8 cellular contexts compared by ENCODE assay signal in the genomic region with DNA sequence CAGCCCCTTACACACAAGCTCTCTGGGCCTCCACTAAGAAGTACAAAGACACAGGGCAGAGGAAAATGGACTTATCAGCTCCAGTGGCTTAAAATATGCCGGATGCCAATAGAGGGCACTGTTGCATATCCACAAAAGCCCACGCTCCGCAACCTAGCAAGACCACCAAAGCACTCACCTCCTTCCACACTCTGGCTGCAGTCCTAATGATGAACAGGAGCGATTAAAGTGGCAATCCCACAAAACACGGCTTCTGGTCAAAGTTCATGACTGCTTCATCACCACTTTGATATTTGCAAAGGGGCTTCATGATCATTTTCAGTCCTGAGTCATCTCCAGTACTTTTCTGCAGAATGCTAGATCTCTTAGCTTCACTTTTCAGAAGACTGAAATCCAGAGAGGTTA.
A peak's percentile ranks its signal among the peaks of the same experiment; 100 is the strongest.
DNase-seq lines count a peak whose midpoint lies in the region; ATAC-seq and TF ChIP-seq lines count a peak whose summit lies in the region.

No MANE protein-coding gene starts in this region.

- no peak overlapping the region for H3K4me3 Mint-ChIP-seq in neural crest cell

- DNase-seq in AG04449 (ENCODE audit: low read depth, low spot score) (no peak), GM10266 (ENCODE audit: extremely low spot score) (no peak), RKO (ENCODE audit: low spot score) (peak; percentile 21), epithelial cell of proximal tubule (ENCODE audit: low read depth) (no peak), neural crest cell (ENCODE audit: low read depth, low spot score) (peak; percentile 61)

- no peak overlapping the region for H3K4me3 ChIP-seq in AG04449 (ENCODE audit: low read depth, low read length)
- no peak overlapping the region for H3K4me3 ChIP-seq in epithelial cell of proximal tubule (ENCODE audit: low read depth, low read length)

- peaks cover 37% of the 10 kb centered on the region for H3K4me1 Mint-ChIP-seq in neural crest cell

- CTCF ChIA-PET in AG04449 (lab: Yijun Ruan, JAX) = interaction anchor here (0.6 to 3.1 kb wide), 26 partner anchors 8 to 219 kb away, joined by 3 to 23 read pairs (median 4); no protein-coding TSS in a partner anchor

- no peaks in the 10 kb centered on the region for H3K27me3 Mint-ChIP-seq in neural crest cell (ENCODE audit: low read depth)

- no peaks in the 10 kb centered on the region for H3K36me3 Mint-ChIP-seq in neural crest cell (ENCODE audit: low read depth)

- TF ChIP-seq CTCF in AG04449 (IDR thresholded peaks at IDR 0.05; ENCODE audit: insufficient read depth, low read length, missing control alignments) (peak; percentile 52), GM10266 (IDR thresholded peaks at IDR 0.05; ENCODE audit: control insufficient read depth, insufficient read depth, low read depth, missing control alignments) (peak; percentile 24), epithelial cell of proximal tubule (conservative IDR thresholded peaks at IDR 0.05; ENCODE audit: low read depth, low read length) (peak; percentile 64), neural crest cell (conservative IDR thresholded peaks at IDR 0.05) (peak; percentile 57)

- ATAC-seq in GM18498 (IDR thresholded peaks at IDR 0.05; ENCODE audit: unreplicated experiment) (no peak), GM18907 (IDR thresholded peaks at IDR 0.05; ENCODE audit: unreplicated experiment) (no peak), HG03457 (IDR thresholded peaks at IDR 0.05; ENCODE audit: unreplicated experiment) (no peak)

- POLR2A ChIA-PET in AG04449 (lab: Yijun Ruan, JAX) = interaction anchor here (0.5 to 1.6 kb wide), 2 partner anchors 17 to 20 kb away, joined by 4 read pairs; no protein-coding TSS in a partner anchor

- peak overlapping the region; percentile 88 for H3K27ac Mint-ChIP-seq in neural crest cell (ENCODE audit: unreplicated experiment)

- H3K9me3 Mint-ChIP-seq in neural crest cell = no peaks in the 10 kb centered on the region

Comparison
In these comparisons a context has a peak if more than half of its experiments do, and no peak if none do; other contexts are left out.
1. DNase-seq: peak in RKO (single experiment) and neural crest cell (single experiment); none in AG04449 (single experiment), GM10266 (single experiment) and epithelial cell of proximal tubule (single experiment).
2. Peak in every context shown above with its lines, with median percentiles within 50 percentile points of each other: CTCF ChIP-seq.